23 cellular contexts compared by ENCODE assay signal in the genomic region with DNA sequence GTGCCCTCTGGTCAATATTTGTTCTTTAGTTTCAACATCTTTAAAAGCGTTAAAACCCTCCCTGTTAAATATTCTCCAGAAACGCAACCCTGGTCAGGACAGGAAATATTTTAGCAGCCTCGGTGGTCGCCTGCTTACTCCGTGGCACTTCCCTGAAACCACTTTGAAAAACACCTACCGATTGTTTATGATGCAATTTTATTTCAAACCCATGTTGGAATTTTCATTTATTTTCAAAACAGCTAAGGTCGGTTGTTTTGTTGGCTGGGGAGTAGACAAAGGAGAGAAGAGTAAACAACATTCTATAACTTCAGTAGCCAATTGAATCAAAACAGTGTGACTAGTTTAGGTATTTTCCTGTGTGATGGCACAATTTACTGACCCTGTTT. TPM values are rescaled to one million over a fixed set of nuclear protein-coding genes. Genes with fewer than 3 reads are reported as not detected.
A peak's percentile ranks its signal among the peaks of the same experiment; 100 is the strongest.
DNase-seq lines count a peak whose midpoint lies in the region; ATAC-seq and TF ChIP-seq lines count a peak whose summit lies in the region.
"Had no signal": no experiment of that assay in that cellular context is flagged by ENCODE, and none has a peak within 500 bp of the region (broad histone marks: within the 10 kb centered on the region; RNA-seq: fewer than 3 reads in every experiment).

No MANE protein-coding gene starts in this region.

- ATAC-seq in right lobe of liver: peak; percentile 26 to 47 (median 34)
- ATAC-seq: GM12878 had no signal

- no peak for TF ChIP-seq CTCF in chondrocyte (IDR thresholded peaks at IDR 0.05)
- TF ChIP-seq CTCF in right lobe of liver (IDR thresholded peaks at IDR 0.05): no peak

- H3K27ac Mint-ChIP-seq in chondrocyte (ENCODE audit: unreplicated experiment): no peak overlapping the region
- H3K27ac Mint-ChIP-seq: T-helper 2 cell treated with Interferon-gamma antibody and Interleukin-4, amounts not matched to agents 5 μg/mL and 100 μg/mL, for 36 hours had no signal

- peaks cover 15% of the 10 kb centered on the region for H3K4me1 Mint-ChIP-seq in chondrocyte (ENCODE audit: low read depth)

- peak overlapping the region in 3 of 5 donors; percentile 20 to 63 (median 31) for H3K9ac ChIP-seq in subcutaneous abdominal adipose tissue (ENCODE audit: low read length in 5 of 5)

- H3K27ac ChIP-seq in right lobe of liver: peak overlapping the region; percentile 82 to 91 (median 86)
- peak overlapping the region; percentile 91 for H3K27ac ChIP-seq in subcutaneous abdominal adipose tissue (ENCODE audit: low read depth, low read length)
- H3K27ac ChIP-seq: heart left ventricle, sigmoid colon, SJCRH30 had no signal

- no peak for TF ChIP-seq POLR2A in right lobe of liver (IDR thresholded peaks at IDR 0.05)

- WGBS in right lobe of liver (ENCODE audit: insufficient coverage, low coverage, low lambda C conversion rate, missing lambda C conversion rate): under 1% methylated on average over 7 of the region's 7 CpGs

- H3K4me3 ChIP-seq in MG63 (peak overlapping the region; percentile 47), right lobe of liver (peak overlapping the region; percentile 36 to 94 (median 78)), subcutaneous abdominal adipose tissue (ENCODE audit: low read depth in 1 of 5, low read length in 5 of 5) (peak overlapping the region in 3 of 5 donors; percentile 50 to 78 (median 61))
- H3K4me3 ChIP-seq: GM12878, mucosa of descending colon, SJCRH30 had no signal

- H3K36me3 ChIP-seq in MG63 (no peaks in the 10 kb centered on the region), right lobe of liver (peaks cover 0 to 39% (median 19%) of the 10 kb centered on the region in 4 donors), subcutaneous abdominal adipose tissue (ENCODE audit: control insufficient read depth in 5 of 5, insufficient read depth in 5 of 5, low read length in 5 of 5) (peaks cover 0 to 5% (median 0%) of the 10 kb centered on the region in 5 donors)
- H3K36me3 ChIP-seq: heart left ventricle, sigmoid colon, SJCRH30 had no signal

- H3K9me3 ChIP-seq in MG63 (no peaks in the 10 kb centered on the region), right lobe of liver (no peaks in the 10 kb centered on the region), subcutaneous abdominal adipose tissue (ENCODE audit: control insufficient read depth in 5 of 5, low read length in 5 of 5) (peaks cover 0 to 1% (median 0%) of the 10 kb centered on the region in 5 donors)
- H3K9me3 ChIP-seq: heart left ventricle, mucosa of descending colon, sigmoid colon, SJCRH30 had no signal

- H3K9me3 Mint-ChIP-seq in chondrocyte (ENCODE audit: low read depth): no peaks in the 10 kb centered on the region
- H3K9me3 Mint-ChIP-seq: T-helper 2 cell treated with Interferon-gamma antibody and Interleukin-4, amounts not matched to agents 5 μg/mL and 100 μg/mL, for 36 hours had no signal

- H3K27me3 ChIP-seq in MG63 (0 out of 2 replicates have a peak, but pooled peaks cover 2% of the 10 kb centered on the region), right lobe of liver (no peaks in the 10 kb centered on the region), subcutaneous abdominal adipose tissue (ENCODE audit: control insufficient read depth in 5 of 5, insufficient read depth in 4 of 5, low read length in 5 of 5) (peaks cover 0 to 13% (median 7%) of the 10 kb centered on the region in 5 donors)
- H3K27me3 ChIP-seq: SJCRH30 had no signal

- H3K36me3 Mint-ChIP-seq in chondrocyte (ENCODE audit: low read depth): no peaks in the 10 kb centered on the region

- intact Hi-C loops in right lobe of liver (cut with DNase I): no loop called here

- H3K27me3 Mint-ChIP-seq in chondrocyte (ENCODE audit: low read depth): peaks cover 11% of the 10 kb centered on the region

- DNase-seq in MG63 (no peak), chondrocyte (ENCODE audit: low spot score) (no peak), right lobe of liver (no peak)
- DNase-seq in stimulated activated CD4-positive, alpha-beta T cell treated with anti-CD3 and anti-CD28 coated beads, Interleukin-4, amount 100 ng/mL, for 24 hours: no peak
- no peak for DNase-seq in activated CD4-positive, alpha-beta T cell treated with anti-CD3 and anti-CD28 coated beads for 48 hours
- DNase-seq in stimulated activated CD4-positive, alpha-beta T cell treated with anti-CD3 and anti-CD28 coated beads, Interleukin-2, amount 100 ng/mL, for 48 hours: no peak
- DNase-seq: activated effector memory CD4-positive, alpha-beta T cell treated with Interleukin-2 at 50 U/mL for 16 hours; effector memory CD4-positive, alpha-beta T cell; GDM1; heart left ventricle; NCI-H1436 treated with DMSO at 0.1 percent for 48 hours; NCI-H2171 treated with DMSO at 0.1 percent for 48 hours; NCI-H748 treated with DMSO at 0.1 percent for 48 hours; sigmoid colon; SJCRH30; stimulated activated CD4-positive, alpha-beta T cell treated with anti-CD3 and anti-CD28 coated beads, Interleukin-4, amount 100 ng/mL, for 1 hour had no signal

- peak overlapping the region; percentile 41 for H3K4me3 Mint-ChIP-seq in chondrocyte (ENCODE audit: unreplicated experiment)
- H3K4me3 Mint-ChIP-seq: T-helper 2 cell treated with Interferon-gamma antibody and Interleukin-4, amounts not matched to agents 5 μg/mL and 100 μg/mL, for 36 hours had no signal

- H3K4me1 ChIP-seq in right lobe of liver: peaks cover 0 to 12% (median 4%) of the 10 kb centered on the region in 4 donors
- H3K4me1 ChIP-seq in subcutaneous abdominal adipose tissue (ENCODE audit: control insufficient read depth in 5 of 5, insufficient read depth in 5 of 5, low read length in 5 of 5): peaks cover 0 to 62% (median 46%) of the 10 kb centered on the region in 5 donors
- H3K4me1 ChIP-seq: SJCRH30 had no signal

RNA-seq across cellular contexts. Expression of a gene that starts 0.7 kb away (rescaled TPM):
- total RNA-seq in MG63 (2014; rRNA removed; shearing (Covaris generic); ENCODE audit: low replicate concordance): 0.35 and 5.4 TPM in 2 replicates
- 10.7 to 30.1 TPM (median 29.3 TPM) in 3 replicates for total RNA-seq in chondrocyte
- total RNA-seq in right lobe of liver: 1,000 to 10,000 TPM; 4,975 to 8,539 (median 5,621) TPM
- total RNA-seq: fibroblast of lung, SJCRH30 had no signal

RNA-seq across cellular contexts. Expression of a gene that starts 10.6 kb away (rescaled TPM):
- total RNA-seq in MG63 (2014; rRNA removed; shearing (Covaris generic); ENCODE audit: low replicate concordance): not detected in 2 replicates
- total RNA-seq in chondrocyte (not detected in 3 replicates), right lobe of liver (not detected)
- total RNA-seq: fibroblast of lung, GM12878, heart left ventricle, HT1080, mucosa of descending colon, sigmoid colon, SJCRH30, subcutaneous adipose tissue had no signal

RNA-seq across cellular contexts. Expression of a gene that starts 35.3 kb away (rescaled TPM):
- 0.16 TPM in 1 of 2 replicates, not detected in the other for total RNA-seq in MG63 (2014; rRNA removed; shearing (Covaris generic); ENCODE audit: low replicate concordance)
- not detected in 3 replicates for total RNA-seq in chondrocyte
- total RNA-seq in right lobe of liver: under 1 TPM; 0.07 to 0.27 (median 0.19) TPM
- total RNA-seq: fibroblast of lung, GM12878, HT1080, SJCRH30 had no signal

Comparison
In these comparisons a context has a peak if more than half of its experiments do, and no peak if none do; other contexts are left out.
1. RNA of a gene that starts 0.7 kb away (total RNA-seq): 4,975 to 8,539 TPM in right lobe of liver; 10.7 to 30.1 TPM in chondrocyte and 0.35 to 5.4 TPM in MG63; every median in the first group is over 100 times any median in the second.
2. Peak in every context shown above with its lines, with median percentiles within 50 percentile points of each other: H3K4me3 ChIP-seq.